19 cellular contexts compared by ENCODE assay signal in genomic region chr15:56165234-56165633, GRCh38.
DNase-seq lines count a peak whose midpoint lies in the region; ATAC-seq and TF ChIP-seq lines count a peak whose summit lies in the region.
"Had no signal": no experiment of that assay in that cellular context is flagged by ENCODE, and none has a peak within 500 bp of the region (broad histone marks: within the 10 kb centered on the region; RNA-seq: fewer than 3 reads in every experiment).

No MANE protein-coding gene starts in this region.

- H3K4me3 Mint-ChIP-seq in T-cell, result no peak overlapping the region
- H3K4me3 Mint-ChIP-seq in progenitor cell of endocrine pancreas (ENCODE audit: low read depth), result no peak overlapping the region
- H3K4me3 Mint-ChIP-seq: GM23338 had no signal

- H3K9me3 Mint-ChIP-seq in T-cell (no peaks in the 10 kb centered on the region), progenitor cell of endocrine pancreas (ENCODE audit: low read depth) (no peaks in the 10 kb centered on the region)
- H3K9me3 Mint-ChIP-seq: GM23338 had no signal

- H3K36me3 Mint-ChIP-seq in T-cell (peaks cover 26% of the 10 kb centered on the region), progenitor cell of endocrine pancreas (ENCODE audit: insufficient read depth) (peaks cover 1% of the 10 kb centered on the region)

- peaks cover 29% of the 10 kb centered on the region for H3K4me1 ChIP-seq in mammary epithelial cell (ENCODE audit: insufficient read depth, low read length)
- H3K4me1 ChIP-seq in breast epithelium, result no peaks in the 10 kb centered on the region
- H3K4me1 ChIP-seq: Caco-2 had no signal

- ATAC-seq in T-cell (replicated peaks in 1 of 4) (no peak), HG03342 (IDR thresholded peaks at IDR 0.05; ENCODE audit: unreplicated experiment) (no peak), GM19452 (IDR thresholded peaks at IDR 0.05; ENCODE audit: unreplicated experiment) (no peak)
- ATAC-seq: A549, Panc1 had no signal

- BruUV-seq in mammary epithelial cell (replicated peaks; lab: Mats Ljungman, UMichigan), result no TSS peak

- no peak overlapping the region for H3K4me3 ChIP-seq in mammary epithelial cell (replicated peaks in 1 of 3; ENCODE audit: insufficient read depth in 1 of 3, low read depth in 2 of 3, low read length in 3 of 3)
- no peak overlapping the region for H3K4me3 ChIP-seq in breast epithelium
- H3K4me3 ChIP-seq: A549, GM23338 had no signal

- H3K4me2 ChIP-seq in mammary epithelial cell (ENCODE audit: insufficient read depth, low read depth, low read length), result no peak overlapping the region
- H3K4me2 ChIP-seq: A549, GM23338 had no signal

- DNase-seq in mammary epithelial cell, result peak; percentile 42
- no peak for DNase-seq in breast epithelium (ENCODE audit: low spot score in 2 of 2)
- no peak for DNase-seq in T-cell
- DNase-seq in kidney glomerular epithelial cell (lab: John Stamatoyannopoulos, UW), result peak; percentile 8
- no peak for DNase-seq in progenitor cell of endocrine pancreas (ENCODE audit: low spot score, unreplicated experiment)
- DNase-seq in NCI-H1417 (lab: John Stamatoyannopoulos, UW), result no peak
- DNase-seq: Caco-2, GDM1, KBM-7, NCI-H1048, NCI-H226, SHP77 had no signal

- POLR2A ChIA-PET in T-cell (lab: Charles Lee), result no interaction called here

- TF ChIP-seq CTCF in mammary epithelial cell (conservative IDR thresholded peaks at IDR 0.05 in 1 of 2, IDR thresholded peaks at IDR 0.05 in 1 of 2; ENCODE audit: extremely low read depth in 1 of 2, insufficient read depth in 1 of 2, low read depth in 1 of 2, low read length in 2 of 2) (no peak), breast epithelium (IDR thresholded peaks at IDR 0.05) (no peak), progenitor cell of endocrine pancreas (IDR thresholded peaks at IDR 0.05; ENCODE audit: unreplicated experiment) (no peak)

- H3K27me3 ChIP-seq in mammary epithelial cell (ENCODE audit: insufficient read depth, low read length) (no peaks in the 10 kb centered on the region), breast epithelium (no peaks in the 10 kb centered on the region)

- intact Hi-C loops in mammary epithelial cell (cut with micrococcal nuclease), result no loop called here
- intact Hi-C loops in breast epithelium (cut with DNase I; ENCODE audit: low total_unique reads), result no loop called here

- H4K20me1 ChIP-seq in mammary epithelial cell (ENCODE audit: insufficient read depth, low read length), result no peaks in the 10 kb centered on the region

- H3K79me2 ChIP-seq in mammary epithelial cell (ENCODE audit: insufficient read depth, low read length), result peaks cover 89% of the 10 kb centered on the region

- H3K27me3 Mint-ChIP-seq in T-cell (no peaks in the 10 kb centered on the region), progenitor cell of endocrine pancreas (no peaks in the 10 kb centered on the region)

- no peak for TF ChIP-seq POLR2A in breast epithelium (IDR thresholded peaks at IDR 0.05)

- CTCF ChIA-PET in mammary epithelial cell (lab: Charles Lee; ENCODE audit: low non-redundant PET) (no interaction called here), T-cell (lab: Charles Lee) (no interaction called here)

- dilution Hi-C loops in mammary epithelial cell (cut with HindIII; ENCODE audit: low sequenced_read_pairs), result no loop called here

- no peak overlapping the region for H2AFZ ChIP-seq in mammary epithelial cell (ENCODE audit: low read depth, low read length)
- H2AFZ ChIP-seq: GM23338 had no signal

- H3K4me1 Mint-ChIP-seq in T-cell, result peaks cover 51 to 79% (median 73%) of the 10 kb centered on the region in 3 donors
- H3K4me1 Mint-ChIP-seq in progenitor cell of endocrine pancreas (ENCODE audit: low read depth), result no peaks in the 10 kb centered on the region

- H3K27ac ChIP-seq in mammary epithelial cell (ENCODE audit: insufficient read depth, low read depth, low read length) (peak overlapping the region; percentile 7), breast epithelium (no peak overlapping the region)
- H3K27ac ChIP-seq: A549, C4-2B, HL-60 had no signal

- peak overlapping the region; percentile 28 to 36 for H3K27ac Mint-ChIP-seq in T-cell
- H3K27ac Mint-ChIP-seq in progenitor cell of endocrine pancreas, result no peak overlapping the region

- H3K36me3 ChIP-seq in mammary epithelial cell (ENCODE audit: insufficient read depth, low read length) (peaks cover 3% of the 10 kb centered on the region), breast epithelium (no peaks in the 10 kb centered on the region)

- H3K9ac ChIP-seq in mammary epithelial cell (ENCODE audit: insufficient read depth, low read length), result no peak overlapping the region

- in situ Hi-C loops in mammary epithelial cell (cut with MboI; ENCODE audit: low sequenced_read_pairs in 2 of 2), result no loop called here

- 97% methylated on average over 2 of the region's 2 CpGs for WGBS in mammary epithelial cell (ENCODE audit: low coverage, missing lambda C conversion rate)

- H3K9me3 ChIP-seq in mammary epithelial cell (replicated peaks; ENCODE audit: insufficient read depth, low read length) (no peaks in the 10 kb centered on the region), breast epithelium (no peaks in the 10 kb centered on the region)
- H3K9me3 ChIP-seq: A549, Caco-2 had no signal

Comparison
In these comparisons a context has a peak if more than half of its experiments do, and no peak if none do; other contexts are left out.
1. DNase-seq: peak in mammary epithelial cell (single experiment) and kidney glomerular epithelial cell (single experiment); none in breast epithelium (0 of 2), T-cell (0 of 34), progenitor cell of endocrine pancreas (single experiment) and NCI-H1417 (0 of 3).